8 cellular contexts compared by ENCODE assay signal in the genomic region with DNA sequence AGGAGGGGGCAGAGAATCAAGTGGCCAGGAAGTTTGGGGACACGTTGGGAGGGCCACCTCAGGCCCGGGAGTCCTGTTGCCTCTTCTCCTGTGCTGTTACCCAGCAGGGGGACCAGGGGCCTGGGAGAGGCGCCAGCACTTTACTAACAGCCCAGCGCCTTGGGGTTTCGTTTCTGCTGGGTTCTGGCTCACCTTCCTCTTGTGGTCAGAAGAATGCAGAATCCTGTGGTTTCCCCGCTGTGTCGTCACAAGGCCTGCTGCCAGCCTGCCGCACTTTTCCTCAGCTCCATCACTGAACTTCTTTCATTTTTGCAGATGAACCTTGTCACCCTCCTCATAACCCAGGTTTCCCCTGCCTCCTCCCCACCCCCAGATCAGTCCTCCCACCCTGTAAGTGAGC.
A peak's percentile ranks its signal among the peaks of the same experiment; 100 is the strongest.
DNase-seq lines count a peak whose midpoint lies in the region; ATAC-seq and TF ChIP-seq lines count a peak whose summit lies in the region.

No MANE protein-coding gene starts in this region.

- H3K4me2 ChIP-seq in GM23338, result no peak overlapping the region

- H3K4me1 Mint-ChIP-seq in stimulated activated effector memory CD8-positive, alpha-beta T cell treated with anti-CD3 and anti-CD28 coated beads, Interleukin-12 subunit alpha, Interleukin-12 subunit beta, amount 100 ng/mL, for 72 hours, result peaks cover 47% of the 10 kb centered on the region
- H3K4me1 Mint-ChIP-seq in GM23338, result peaks cover 12% of the 10 kb centered on the region; the same call in 2 of the 3 replicates

- ATAC-seq in HG03469 (IDR thresholded peaks at IDR 0.05; ENCODE audit: unreplicated experiment) (peak; percentile 48), GM23338 (no peak)
- peak; percentile 70 for ATAC-seq in stimulated activated effector memory CD8-positive, alpha-beta T cell treated with anti-CD3 and anti-CD28 coated beads, Interleukin-12 subunit alpha, Interleukin-12 subunit beta, amount 100 ng/mL, for 72 hours

- H3K36me3 ChIP-seq in brain microvascular endothelial cell (replicated peaks) (no peaks in the 10 kb centered on the region), GM23338 (ENCODE audit: insufficient read depth) (no peaks in the 10 kb centered on the region)

- no peak overlapping the region for H2AFZ ChIP-seq in GM23338

- peak overlapping the region; percentile 89 for H3K27ac Mint-ChIP-seq in stimulated activated effector memory CD8-positive, alpha-beta T cell treated with anti-CD3 and anti-CD28 coated beads, Interleukin-12 subunit alpha, Interleukin-12 subunit beta, amount 100 ng/mL, for 72 hours
- H3K27ac Mint-ChIP-seq in GM23338, result no peak overlapping the region

- no peak overlapping the region for H3K4me3 ChIP-seq in AG09309 (ENCODE audit: control insufficient read depth, low read depth, low read length)
- no peak overlapping the region for H3K4me3 ChIP-seq in brain microvascular endothelial cell (ENCODE audit: low read depth, low read length)
- H3K4me3 ChIP-seq in GM23338, result no peak overlapping the region

- H3K9me3 Mint-ChIP-seq in stimulated activated effector memory CD8-positive, alpha-beta T cell treated with anti-CD3 and anti-CD28 coated beads, Interleukin-12 subunit alpha, Interleukin-12 subunit beta, amount 100 ng/mL, for 72 hours, result no peaks in the 10 kb centered on the region
- peaks cover 35% of the 10 kb centered on the region for H3K9me3 Mint-ChIP-seq in GM23338

- H3K27me3 Mint-ChIP-seq in GM23338 (ENCODE audit: insufficient read depth, low read depth, poor library complexity), result peaks cover 8% of the 10 kb centered on the region

- H3F3A ChIP-seq in GM23338 (replicated peaks; ENCODE audit: low read depth), result no peaks in the 10 kb centered on the region

- peak overlapping the region; percentile 74 for H3K4me3 Mint-ChIP-seq in stimulated activated effector memory CD8-positive, alpha-beta T cell treated with anti-CD3 and anti-CD28 coated beads, Interleukin-12 subunit alpha, Interleukin-12 subunit beta, amount 100 ng/mL, for 72 hours
- H3K4me3 Mint-ChIP-seq in GM23338, result no peak overlapping the region

- H4K20me1 ChIP-seq in GM23338 (replicated peaks; ENCODE audit: insufficient read depth), result no peaks in the 10 kb centered on the region

- peaks cover 15% of the 10 kb centered on the region for H3K36me3 Mint-ChIP-seq in stimulated activated effector memory CD8-positive, alpha-beta T cell treated with anti-CD3 and anti-CD28 coated beads, Interleukin-12 subunit alpha, Interleukin-12 subunit beta, amount 100 ng/mL, for 72 hours
- H3K36me3 Mint-ChIP-seq in GM23338 (ENCODE audit: low read depth), result peaks cover 16% of the 10 kb centered on the region; the same call in 2 of the 3 replicates

- in situ Hi-C loops in brain microvascular endothelial cell (cut with HindIII; ENCODE audit: low pct_ligation_motif_present, low sequenced_read_pairs), result no loop called here

- H3K79me2 ChIP-seq in GM23338 (replicated peaks; ENCODE audit: insufficient read depth), result no peaks in the 10 kb centered on the region

- DNase-seq in AG09309 (ENCODE audit: low read depth) (peak; percentile 92), GM19240 (ENCODE audit: insufficient read length, low spot score) (peak; percentile 41), T-helper 9 cell (peak; percentile 69), brain microvascular endothelial cell (peak; percentile 93), midbrain (lab: John Stamatoyannopoulos, UW) (peak; percentile 33), GM23338 (ENCODE audit: low spot score) (no peak)
- peak; percentile 40 to 79 for DNase-seq in stimulated activated effector memory CD8-positive, alpha-beta T cell treated with anti-CD3 and anti-CD28 coated beads, Interleukin-12 subunit alpha, Interleukin-12 subunit beta, amount 100 ng/mL, for 72 hours (ENCODE audit: low spot score in 2 of 2)

- peaks cover 5% of the 10 kb centered on the region; the same call in 1 of the 2 replicates for H3K4me1 ChIP-seq in GM23338 (ENCODE audit: insufficient read depth)

- no peaks in the 10 kb centered on the region for H3K9me2 ChIP-seq in GM23338 (ENCODE audit: insufficient read depth)

- TF ChIP-seq CTCF in AG09309 (IDR thresholded peaks at IDR 0.05; ENCODE audit: control insufficient read depth, insufficient read depth, low read depth, low read length, missing control alignments) (peak; percentile 22), brain microvascular endothelial cell (IDR thresholded peaks at IDR 0.05; ENCODE audit: low read depth, low read length, missing control alignments) (peak; percentile 45), GM23338 (conservative IDR thresholded peaks at IDR 0.05; ENCODE audit: low read depth in 2 of 2) (no peak)

- H3K27me3 ChIP-seq in brain microvascular endothelial cell (replicated peaks), result no peaks in the 10 kb centered on the region
- H3K27me3 ChIP-seq in GM23338 (ENCODE audit: insufficient read depth), result peaks cover 13% of the 10 kb centered on the region

- H3K27ac ChIP-seq in brain microvascular endothelial cell (peak overlapping the region; percentile 51), GM23338 (ENCODE audit: low read depth) (no peak overlapping the region)

TF ChIP-seq in GM23338, 12 proteins besides CTCF, POLR2A, EP300 and RAD21 (continues in another document):
- TF ChIP-seq ZNF114 (CRISPR knock-in tag; IDR thresholded peaks at IDR 0.05) (no peak), POLR2AphosphoS5 (IDR thresholded peaks at IDR 0.05; ENCODE audit: low read depth) (no peak), JUNB (IDR thresholded peaks at IDR 0.05; ENCODE audit: unreplicated experiment) (no peak), STAT1 (IDR thresholded peaks at IDR 0.05; ENCODE audit: unreplicated experiment) (no peak), ZNF331 (CRISPR knock-in tag; IDR thresholded peaks at IDR 0.05; ENCODE audit: low read depth) (no peak), NANOG (IDR thresholded peaks at IDR 0.05; ENCODE audit: borderline replicate concordance) (no peak)
- TF ChIP-seq, protein P1, sequence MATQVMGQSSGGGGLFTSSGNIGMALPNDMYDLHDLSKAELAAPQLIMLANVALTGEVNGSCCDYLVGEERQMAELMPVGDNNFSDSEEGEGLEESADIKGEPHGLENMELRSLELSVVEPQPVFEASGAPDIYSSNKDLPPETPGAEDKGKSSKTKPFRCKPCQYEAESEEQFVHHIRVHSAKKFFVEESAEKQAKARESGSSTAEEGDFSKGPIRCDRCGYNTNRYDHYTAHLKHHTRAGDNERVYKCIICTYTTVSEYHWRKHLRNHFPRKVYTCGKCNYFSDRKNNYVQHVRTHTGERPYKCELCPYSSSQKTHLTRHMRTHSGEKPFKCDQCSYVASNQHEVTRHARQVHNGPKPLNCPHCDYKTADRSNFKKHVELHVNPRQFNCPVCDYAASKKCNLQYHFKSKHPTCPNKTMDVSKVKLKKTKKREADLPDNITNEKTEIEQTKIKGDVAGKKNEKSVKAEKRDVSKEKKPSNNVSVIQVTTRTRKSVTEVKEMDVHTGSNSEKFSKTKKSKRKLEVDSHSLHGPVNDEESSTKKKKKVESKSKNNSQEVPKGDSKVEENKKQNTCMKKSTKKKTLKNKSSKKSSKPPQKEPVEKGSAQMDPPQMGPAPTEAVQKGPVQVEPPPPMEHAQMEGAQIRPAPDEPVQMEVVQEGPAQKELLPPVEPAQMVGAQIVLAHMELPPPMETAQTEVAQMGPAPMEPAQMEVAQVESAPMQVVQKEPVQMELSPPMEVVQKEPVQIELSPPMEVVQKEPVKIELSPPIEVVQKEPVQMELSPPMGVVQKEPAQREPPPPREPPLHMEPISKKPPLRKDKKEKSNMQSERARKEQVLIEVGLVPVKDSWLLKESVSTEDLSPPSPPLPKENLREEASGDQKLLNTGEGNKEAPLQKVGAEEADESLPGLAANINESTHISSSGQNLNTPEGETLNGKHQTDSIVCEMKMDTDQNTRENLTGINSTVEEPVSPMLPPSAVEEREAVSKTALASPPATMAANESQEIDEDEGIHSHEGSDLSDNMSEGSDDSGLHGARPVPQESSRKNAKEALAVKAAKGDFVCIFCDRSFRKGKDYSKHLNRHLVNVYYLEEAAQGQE (IDR thresholded peaks at IDR 0.05; ENCODE audit: unreplicated experiment), result no peak

Comparison
In these comparisons a context has a peak if more than half of its experiments do, and no peak if none do; other contexts are left out.
1. CTCF ChIP-seq: peak in AG09309 (single experiment) and brain microvascular endothelial cell (single experiment); none in GM23338 (0 of 2).